In genomic region chr1:225962440-225962975, GRCh38 we compare ENCODE assay signal across 10 cellular contexts. TPM values are rescaled to one million over a fixed set of nuclear protein-coding genes. Genes with fewer than 3 reads are reported as not detected.
A peak's percentile ranks its signal among the peaks of the same experiment; 100 is the strongest.
DNase-seq lines count a peak whose midpoint lies in the region; ATAC-seq and TF ChIP-seq lines count a peak whose summit lies in the region.
"Had no signal": no experiment of that assay in that cellular context is flagged by ENCODE, and none has a peak within 500 bp of the region (broad histone marks: within the 10 kb centered on the region; RNA-seq: fewer than 3 reads in every experiment).

No MANE protein-coding gene starts in this region.

- no peak overlapping the region for H2BK20ac ChIP-seq in IMR-90 (ENCODE audit: low read depth, low read length)

- no peak overlapping the region for H3K4me3 Mint-ChIP-seq in effector memory CD8-positive, alpha-beta T cell
- H3K4me3 Mint-ChIP-seq: dendritic cell treated with granulocyte-macrophage colony-stimulating factor and Interleukin-4, amounts not matched to agents 40 ng/mL and 50 ng/mL, for 4 days had no signal

- no TSS peak for BruUV-seq in IMR-90 (replicated peaks; lab: Mats Ljungman, UMichigan)

- peak; percentile 45 for DNase-seq in NCI-H1092 treated with DMSO at 0.1 percent for 48 hours (lab: John Stamatoyannopoulos, UW)
- no peak for DNase-seq in NCI-H1092 (lab: John Stamatoyannopoulos, UW)
- no peak for DNase-seq in IMR-90
- DNase-seq in activated CD4-positive, alpha-beta T cell treated with anti-CD3 and anti-CD28 coated beads, Interleukin-2, amount 50 U/mL, for 4 hours = peak; percentile 43 to 45
- DNase-seq in effector memory CD8-positive, alpha-beta T cell = peak; percentile 46 to 51 (median 49)
- DNase-seq in osteoblast (ENCODE audit: insufficient read length, low spot score, missing footprints) = peak; percentile 91
- DNase-seq in kidney glomerular epithelial cell (lab: John Stamatoyannopoulos, UW) = no peak
- no peak for DNase-seq in NCI-H226

- H3K9me3 Mint-ChIP-seq in effector memory CD8-positive, alpha-beta T cell = no peaks in the 10 kb centered on the region
- H3K9me3 Mint-ChIP-seq: dendritic cell treated with granulocyte-macrophage colony-stimulating factor and Interleukin-4, amounts not matched to agents 40 ng/mL and 50 ng/mL, for 4 days had no signal

- no peak overlapping the region for H4K91ac ChIP-seq in IMR-90 (ENCODE audit: insufficient read depth, low read depth, low read length)

- 0% methylated on average over 3 of the region's 21 CpGs; no CpG with 5 or more reads in 1 of the 2 experiments for WGBS in IMR-90 (ENCODE audit: extremely low coverage in 2 of 2, insufficient read length in 1 of 2), 2 experiments

- H4K20me1 ChIP-seq in IMR-90 (ENCODE audit: insufficient read depth, low read length) (no peaks in the 10 kb centered on the region), osteoblast (ENCODE audit: insufficient read depth, low read length) (no peaks in the 10 kb centered on the region)
- H4K20me1 ChIP-seq: BLaER1 had no signal

- CTCF ChIA-PET in IMR-90 (lab: Yijun Ruan, JAX) = interaction anchor here (0.8 to 1.3 kb wide), 5 partner anchors 8 to 488 kb away, joined by 3 to 4 read pairs (median 3); no protein-coding TSS in a partner anchor

- H3K4ac ChIP-seq in IMR-90 (ENCODE audit: low read depth, low read length) = no peak overlapping the region

- H3K9me3 ChIP-seq in IMR-90 (ENCODE audit: control insufficient read depth, insufficient read depth, low read length) (no peaks in the 10 kb centered on the region), osteoblast (ENCODE audit: low read depth, low read length) (no peaks in the 10 kb centered on the region)
- H3K9me3 ChIP-seq: BLaER1 had no signal

- POLR2A ChIA-PET in IMR-90 (lab: Charles Lee; ENCODE audit: unreplicated experiment) = no interaction called here

- in situ Hi-C loops in IMR-90 (cut with MboI; ENCODE audit: low sequenced_read_pairs) = no loop called here

- H2BK15ac ChIP-seq in IMR-90 (ENCODE audit: low read depth, low read length) = no peak overlapping the region

- ATAC-seq in IMR-90 (ENCODE audit: low read depth) = peak; percentile 56
- ATAC-seq in effector memory CD8-positive, alpha-beta T cell (replicated peaks) = peak; percentile 74

- H3K79me2 ChIP-seq in osteoblast (ENCODE audit: insufficient read depth, low read length) = no peaks in the 10 kb centered on the region

- H3K4me3 ChIP-seq in IMR-90 (ENCODE audit: insufficient read depth, low read depth, low read length) = no peak overlapping the region
- H3K4me3 ChIP-seq in osteoblast (ENCODE audit: insufficient read depth, low read length) = peak overlapping the region; percentile 40
- H3K4me3 ChIP-seq: BLaER1 had no signal

- intact Hi-C loops in IMR-90 (cut with micrococcal nuclease) = no loop called here

- no peaks in the 10 kb centered on the region for H3K36me3 ChIP-seq in IMR-90 (ENCODE audit: control insufficient read depth, insufficient read depth, low read length)
- no peaks in the 10 kb centered on the region for H3K36me3 ChIP-seq in osteoblast (ENCODE audit: insufficient read depth, low read length)
- H3K36me3 ChIP-seq: BLaER1 had no signal

- no peak overlapping the region for H2BK5ac ChIP-seq in IMR-90 (ENCODE audit: low read depth, low read length, poor library complexity, severe bottlenecking)

- dilution Hi-C loops in IMR-90 (cut with HindIII; ENCODE audit: low sequenced_read_pairs, unreplicated experiment) = no loop called here

- no peak overlapping the region for H3K18ac ChIP-seq in IMR-90 (ENCODE audit: low read depth, low read length)

- H3K23ac ChIP-seq in IMR-90 (ENCODE audit: low read depth, low read length) = no peak overlapping the region; the same call in 1 of the 2 replicates

- H3K27ac Mint-ChIP-seq in effector memory CD8-positive, alpha-beta T cell = no peak overlapping the region
- H3K27ac Mint-ChIP-seq: dendritic cell treated with granulocyte-macrophage colony-stimulating factor and Interleukin-4, amounts not matched to agents 40 ng/mL and 50 ng/mL, for 4 days had no signal

- no peak overlapping the region for H4K8ac ChIP-seq in IMR-90 (ENCODE audit: low read depth in 2 of 2, low read length in 2 of 2)

- no peak overlapping the region for H4K5ac ChIP-seq in IMR-90 (ENCODE audit: low read depth, low read length)

- no peak for TF ChIP-seq POLR2A in IMR-90 (IDR thresholded peaks at IDR 0.05; ENCODE audit: low read depth, low read length)

- no peak overlapping the region for H3K4me2 ChIP-seq in IMR-90 (ENCODE audit: low read depth, low read length)
- peak overlapping the region; percentile 67 for H3K4me2 ChIP-seq in osteoblast (ENCODE audit: insufficient read depth, low read length)

- peaks cover 8% of the 10 kb centered on the region; the same call in 1 of the 2 replicates for H3K27me3 ChIP-seq in IMR-90 (ENCODE audit: control insufficient read depth, insufficient read depth, low read length)
- H3K27me3 ChIP-seq in osteoblast (ENCODE audit: insufficient read depth, low read length) = peaks cover 5% of the 10 kb centered on the region
- H3K27me3 ChIP-seq: BLaER1 had no signal

- no peak overlapping the region for H2AK9ac ChIP-seq in IMR-90 (replicated peaks; ENCODE audit: low read depth, low read length, poor library complexity)

- peak; percentile 45 for TF ChIP-seq CTCF in IMR-90 (conservative IDR thresholded peaks at IDR 0.05; ENCODE audit: low read depth, low read length)
- TF ChIP-seq CTCF in osteoblast (IDR thresholded peaks at IDR 0.05; ENCODE audit: extremely low read depth, low read depth, low read length) = peak; percentile 54

- no peak overlapping the region for H3K56ac ChIP-seq in IMR-90 (ENCODE audit: extremely low read depth, insufficient read depth, low read length)

- no peak overlapping the region for H3K14ac ChIP-seq in IMR-90 (replicated peaks; ENCODE audit: low read depth, low read length)

- H3K27me3 Mint-ChIP-seq in effector memory CD8-positive, alpha-beta T cell = peaks cover 16 to 19% of the 10 kb centered on the region in 2 donors

- no peak overlapping the region for H3K9ac ChIP-seq in IMR-90 (ENCODE audit: low read depth, low read length)
- H3K9ac ChIP-seq: BLaER1 had no signal

- peaks cover 3% of the 10 kb centered on the region for H3K36me3 Mint-ChIP-seq in effector memory CD8-positive, alpha-beta T cell (ENCODE audit: insufficient read depth)

- H3K4me1 Mint-ChIP-seq in effector memory CD8-positive, alpha-beta T cell (ENCODE audit: low read depth in 2 of 2) = peaks cover 3 to 4% of the 10 kb centered on the region in 2 donors

- H3K27ac ChIP-seq in IMR-90 (ENCODE audit: insufficient read depth, low read length) (no peak overlapping the region), osteoblast (ENCODE audit: low read depth, low read length) (no peak overlapping the region)
- H3K27ac ChIP-seq: BLaER1 had no signal

- H2BK120ac ChIP-seq in IMR-90 (ENCODE audit: low read depth, low read length) = no peak overlapping the region

- H3K9me1 ChIP-seq in IMR-90 (ENCODE audit: insufficient read depth, low read length) = no peaks in the 10 kb centered on the region

- TF ChIP-seq RAD21 in IMR-90 (IDR thresholded peaks at IDR 0.05; ENCODE audit: low read length) = peak; percentile 17; the same call in 1 of the 2 replicates

- H3K4me1 ChIP-seq in IMR-90 (ENCODE audit: control insufficient read depth, insufficient read depth, low read length) (no peaks in the 10 kb centered on the region), osteoblast (ENCODE audit: insufficient read depth, low read length) (no peaks in the 10 kb centered on the region)

- H3K79me1 ChIP-seq in IMR-90 (ENCODE audit: low read depth in 1 of 2, low read length in 2 of 2) = no peaks in the 10 kb centered on the region

- H2AFZ ChIP-seq in IMR-90 (replicated peaks; ENCODE audit: low read length, poor library complexity) (peak overlapping the region; percentile 79), osteoblast (ENCODE audit: low read length) (peak overlapping the region; percentile 65)

- no peak overlapping the region for H2AK5ac ChIP-seq in IMR-90 (ENCODE audit: low read depth, low read length)

TF ChIP-seq in IMR-90, 13 proteins besides CTCF, POLR2A, EP300 and RAD21:
- TF ChIP-seq SMC3 (IDR thresholded peaks at IDR 0.05; ENCODE audit: low read depth, low read length) (0 out of 2 replicates have a peak, but pooled peaks have one; percentile 8), ELK1 (IDR thresholded peaks at IDR 0.05; ENCODE audit: borderline replicate concordance, low read depth, low read length) (no peak), MAZ (IDR thresholded peaks at IDR 0.05; ENCODE audit: borderline replicate concordance, low read depth, low read length) (no peak), MAFK (IDR thresholded peaks at IDR 0.05; ENCODE audit: low read depth, low read length) (no peak), FOS (IDR thresholded peaks at IDR 0.05; ENCODE audit: low read depth, low read length) (no peak)

RNA-seq across cellular contexts. Expression of gene LEFTY2, which starts 21.5 kb away (rescaled TPM):
- not detected in 2 replicates for total RNA-seq in IMR-90 (2012; rRNA removed)
- polyA plus RNA-seq in IMR-90 (2012; rRNA removed) = not detected in 2 replicates
- not detected in 2 replicates for polyA plus RNA-seq in IMR-90 (2012; cell fraction: cytosol; rRNA removed)
- not detected in 2 replicates for polyA plus RNA-seq in IMR-90 (2012; cell fraction: nucleus; rRNA removed; ENCODE audit: low replicate concordance)
- total RNA-seq in osteoblast = not detected in 2 replicates

RNA-seq across cellular contexts. Expression of gene SDE2, which starts 36.6 kb away (rescaled TPM):
- total RNA-seq in IMR-90 (2012; rRNA removed) (14.7 and 29.4 TPM in 2 replicates), osteoblast (16.5 and 19.9 TPM in 2 replicates)
- polyA plus RNA-seq in IMR-90 (2012; rRNA removed) = 7.2 and 8.5 TPM in 2 replicates
- 2.4 and 3.4 TPM in 2 replicates for polyA plus RNA-seq in IMR-90 (2012; cell fraction: cytosol; rRNA removed)
- 2.5 and 11.2 TPM in 2 replicates for polyA plus RNA-seq in IMR-90 (2012; cell fraction: nucleus; rRNA removed; ENCODE audit: low replicate concordance)

RNA-seq across cellular contexts. Expression of gene PYCR2, which starts 38.5 kb away (rescaled TPM):
- 31.4 and 34.4 TPM in 2 replicates for total RNA-seq in IMR-90 (2012; rRNA removed)
- 68.1 and 70.6 TPM in 2 replicates for polyA plus RNA-seq in IMR-90 (2012; rRNA removed)
- 49.7 and 57.5 TPM in 2 replicates for polyA plus RNA-seq in IMR-90 (2012; cell fraction: cytosol; rRNA removed)
- 64.1 and 126 TPM in 2 replicates for polyA plus RNA-seq in IMR-90 (2012; cell fraction: nucleus; rRNA removed; ENCODE audit: low replicate concordance)
- total RNA-seq in osteoblast = 25.9 and 29.0 TPM in 2 replicates

Comparison
In these comparisons a context has a peak if more than half of its experiments do, and no peak if none do; other contexts are left out.
1. DNase-seq: peak in NCI-H1092 treated with DMSO at 0.1 percent for 48 hours (single experiment), activated CD4-positive, alpha-beta T cell treated with anti-CD3 and anti-CD28 coated beads, Interleukin-2, amount 50 U/mL, for 4 hours (2 of 2), effector memory CD8-positive, alpha-beta T cell (3 of 3) and osteoblast (single experiment); none in NCI-H1092 (single experiment), IMR-90 (single experiment), kidney glomerular epithelial cell (single experiment) and NCI-H226 (single experiment).